In genomic region chr21:36239585-36239984, GRCh38 we compare ENCODE assay signal across 2 cellular contexts.
TF ChIP-seq lines count a peak whose summit lies in the region.

No MANE protein-coding gene starts in this region.

TF ChIP-seq in H1, 55 proteins besides CTCF, POLR2A, EP300 and RAD21:
- TF ChIP-seq SP1 (IDR thresholded peaks at IDR 0.05; ENCODE audit: low read depth, low read length) (no peak), TBP (IDR thresholded peaks at IDR 0.05; ENCODE audit: low read depth, low read length) (no peak), CTBP2 (IDR thresholded peaks at IDR 0.05; ENCODE audit: borderline replicate concordance, insufficient read depth, insufficient read length, low read length) (no peak), CHD7 (IDR thresholded peaks at IDR 0.05; ENCODE audit: insufficient replicate concordance, low read length) (no peak), SUZ12 (IDR thresholded peaks at IDR 0.05; ENCODE audit: low read length) (no peak), KDM4A (IDR thresholded peaks at IDR 0.05; ENCODE audit: low read depth, low read length, severe bottlenecking) (no peak), SP4 (IDR thresholded peaks at IDR 0.05; ENCODE audit: low read length) (no peak), POU5F1 (IDR thresholded peaks at IDR 0.05; ENCODE audit: low read depth, low read length) (no peak), YY1 (IDR thresholded peaks at IDR 0.05; ENCODE audit: low read depth, low read length) (no peak), EGR1 (IDR thresholded peaks at IDR 0.05; ENCODE audit: borderline replicate concordance, low read depth, low read length) (no peak)
TF ChIP-seq in H1: peak in this region for 0.

TF ChIP-seq in GM23338, 12 proteins besides CTCF, POLR2A, EP300 and RAD21:
- TF ChIP-seq EZH2phosphoT487 (IDR thresholded peaks at IDR 0.05; ENCODE audit: unreplicated experiment) = no peak
- TF ChIP-seq STAT1 (IDR thresholded peaks at IDR 0.05; ENCODE audit: unreplicated experiment) = no peak
- TF ChIP-seq NANOG (IDR thresholded peaks at IDR 0.05; ENCODE audit: borderline replicate concordance) = no peak
- no peak for TF ChIP-seq REST (IDR thresholded peaks at IDR 0.05; ENCODE audit: unreplicated experiment)
- no peak for TF ChIP-seq ETS1 (IDR thresholded peaks at IDR 0.05)
- no peak for TF ChIP-seq ZNF331 (CRISPR knock-in tag; IDR thresholded peaks at IDR 0.05; ENCODE audit: low read depth)
- no peak for TF ChIP-seq CREB1 (CRISPR knock-in tag; IDR thresholded peaks at IDR 0.05; ENCODE audit: low read depth)
- no peak for TF ChIP-seq ZNF114 (CRISPR knock-in tag; IDR thresholded peaks at IDR 0.05)
- no peak for TF ChIP-seq JUNB (IDR thresholded peaks at IDR 0.05; ENCODE audit: unreplicated experiment)
- no peak for TF ChIP-seq ZNF462 (CRISPR knock-in tag; IDR thresholded peaks at IDR 0.05)
- TF ChIP-seq POLR2AphosphoS5 (IDR thresholded peaks at IDR 0.05; ENCODE audit: low read depth) = no peak
- no peak for TF ChIP-seq EZH2 (IDR thresholded peaks at IDR 0.05; ENCODE audit: low read depth, unreplicated experiment)
